8 cellular contexts compared by ENCODE assay signal in the genomic region with DNA sequence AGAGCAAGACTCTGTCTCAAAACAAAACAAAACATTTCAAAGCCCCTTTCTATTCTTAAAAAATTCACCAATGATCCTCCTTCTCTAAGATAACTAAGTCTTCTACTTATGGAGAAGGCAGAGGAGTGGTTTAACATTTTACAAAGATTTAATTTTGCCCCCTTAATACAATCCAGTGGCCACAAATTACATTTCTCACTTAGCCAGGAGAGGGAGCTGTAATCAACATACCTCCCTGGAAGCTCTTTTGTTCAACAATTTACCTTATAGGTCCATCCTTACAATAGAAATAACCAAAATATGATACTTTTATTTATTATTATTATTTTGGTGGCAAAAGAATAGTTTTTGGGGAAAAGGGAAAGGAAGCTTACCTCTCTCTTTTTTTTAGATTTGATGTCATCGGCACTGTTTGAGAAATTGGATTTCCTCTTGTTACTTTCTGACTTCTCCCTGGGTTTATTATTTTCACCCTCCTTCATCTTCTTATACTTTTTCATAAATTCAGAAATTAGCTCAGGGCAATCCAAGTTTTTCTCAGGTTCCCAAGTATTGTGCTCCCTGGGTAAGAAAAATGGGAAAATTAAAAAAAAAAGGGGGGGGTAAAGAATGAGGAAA. TPM values are rescaled to one million over a fixed set of nuclear protein-coding genes. Genes with fewer than 3 reads are reported as not detected.
DNase-seq lines count a peak whose midpoint lies in the region; ATAC-seq and TF ChIP-seq lines count a peak whose summit lies in the region.

No MANE protein-coding gene starts in this region.

- H3K27me3 Mint-ChIP-seq in brain, result peaks cover 2% of the 10 kb centered on the region

- ATAC-seq in HG03097 (IDR thresholded peaks at IDR 0.05; ENCODE audit: low FRiP score, unreplicated experiment), result no peak

- no peak overlapping the region for H3K4me3 Mint-ChIP-seq in brain

- no peaks in the 10 kb centered on the region for H3K27me3 ChIP-seq in GM06990 (replicated peaks; ENCODE audit: control insufficient read depth, insufficient read depth, low read length)

- TF ChIP-seq CTCF in GM06990 (IDR thresholded peaks at IDR 0.05; ENCODE audit: insufficient read depth, low read length, poor library complexity, severe bottlenecking) (peak; percentile 56), brain (conservative IDR thresholded peaks at IDR 0.05) (peak; percentile 66 to 73)

- H3K36me3 ChIP-seq in GM06990 (ENCODE audit: control insufficient read depth, insufficient read depth, low read length), result peaks cover 8% of the 10 kb centered on the region

- DNase-seq in AG08396 (ENCODE audit: low spot score) (peak; percentile 53), GM06990 (ENCODE audit: extremely low read depth, insufficient read length) (no peak), NCI-H2196 treated with DMSO at 0.1 percent for 48 hours (lab: John Stamatoyannopoulos, UW; ENCODE audit: unreplicated experiment) (peak; percentile 24), left kidney (ENCODE audit: low read depth, low spot score) (peak; percentile 64), ureter (ENCODE audit: low spot score) (no peak)
- DNase-seq in activated naive CD4-positive, alpha-beta T cell (lab: John Stamatoyannopoulos, UW), result no peak

- peaks cover 51% of the 10 kb centered on the region for H3K4me1 Mint-ChIP-seq in brain

- H3K4me3 ChIP-seq in GM06990 (replicated peaks; ENCODE audit: low read depth, low read length), result no peak overlapping the region

- peaks cover 88% of the 10 kb centered on the region for H3K36me3 Mint-ChIP-seq in brain

- H3K9me3 Mint-ChIP-seq in brain, result no peaks in the 10 kb centered on the region

- H3K27ac Mint-ChIP-seq in brain, result peak overlapping the region; percentile 23 to 88 (median 76)

RNA-seq across cellular contexts. Expression of gene CBX5, which starts 28.1 kb away (rescaled TPM):
- 44.7 TPM for polyA plus RNA-seq in brain (ENCODE audit: insufficient read depth, low read depth, low replicate concordance)
- total RNA-seq in ureter, result 70.2 TPM

RNA-seq across cellular contexts. Expression of gene HNRNPA1, which starts 28.8 kb away (rescaled TPM):
- polyA plus RNA-seq in brain (ENCODE audit: insufficient read depth, low read depth, low replicate concordance), result 1,157 TPM
- total RNA-seq in ureter, result 1,348 TPM

RNA-seq across cellular contexts. Expression of gene NFE2, which starts 49.0 kb away (rescaled TPM):
- polyA plus RNA-seq in brain (ENCODE audit: insufficient read depth, low read depth, low replicate concordance), result 0.83 TPM
- 0.57 TPM for total RNA-seq in ureter

Comparison
In these comparisons a context has a peak if more than half of its experiments do, and no peak if none do; other contexts are left out.
1. DNase-seq: peak in AG08396 (single experiment), NCI-H2196 treated with DMSO at 0.1 percent for 48 hours (single experiment) and left kidney (single experiment); none in GM06990 (single experiment), ureter (single experiment) and activated naive CD4-positive, alpha-beta T cell (0 of 4).